8 cellular contexts compared by ENCODE assay signal in genomic region chr1:204431310-204432184, GRCh38.
DNase-seq lines count a peak whose midpoint lies in the region; ATAC-seq and TF ChIP-seq lines count a peak whose summit lies in the region.

No MANE protein-coding gene starts in this region.

- H2AFZ ChIP-seq in KMS-11 (ENCODE audit: low read depth): no peak overlapping the region

- no peaks in the 10 kb centered on the region for H3K4me1 ChIP-seq in KMS-11 (ENCODE audit: low read depth, poor library complexity, severe bottlenecking)

- DNase-seq in DMS114 treated with DMSO at 0.1 percent for 48 hours (lab: John Stamatoyannopoulos, UW; ENCODE audit: unreplicated experiment) (peak; percentile 57), SHP77 treated with DMSO at 0.1 percent for 48 hours (lab: John Stamatoyannopoulos, UW) (peak; percentile 19), fibroblast of the conjunctiva (ENCODE audit: low read depth) (peak; percentile 75), nucleus accumbens (lab: John Stamatoyannopoulos, UW) (peak in 49 of 56 donors; percentile 11 to 89 (median 52)), superior temporal gyrus (ENCODE audit: extremely low spot score) (peak; percentile 86)
- peak; percentile 68 for DNase-seq in activated T-helper 9 cell treated with anti-CD3 and anti-CD28 coated beads, Interleukin-2, amount 50 U/mL, for 16 hours (ENCODE audit: low read depth)

- H3K27ac ChIP-seq in KMS-11: no peak overlapping the region

- TF ChIP-seq CTCF in KMS-11 (conservative IDR thresholded peaks at IDR 0.05; ENCODE audit: low read depth, low read length): peak; percentile 99

- ATAC-seq in GM21423 (IDR thresholded peaks at IDR 0.05; ENCODE audit: unreplicated experiment): no peak

- H4K20me1 ChIP-seq in KMS-11 (ENCODE audit: insufficient read depth): no peaks in the 10 kb centered on the region

- no peaks in the 10 kb centered on the region for H3K79me2 ChIP-seq in KMS-11 (ENCODE audit: insufficient read depth, low read depth)

- no peaks in the 10 kb centered on the region for H3K27me3 ChIP-seq in KMS-11 (ENCODE audit: insufficient read depth, low read depth)

- H3K9ac ChIP-seq in KMS-11: no peak overlapping the region

- H3K36me3 ChIP-seq in KMS-11 (ENCODE audit: insufficient read depth): no peaks in the 10 kb centered on the region

- no peak overlapping the region for H3K4me3 ChIP-seq in KMS-11 (IDR thresholded peaks at IDR 0.05; ENCODE audit: insufficient read depth, low read depth, low read length)

- no peak overlapping the region for H3K4me2 ChIP-seq in KMS-11

Comparison
In these comparisons a context has a peak if more than half of its experiments do, and no peak if none do; other contexts are left out.
1. DNase-seq: peak in every context shown above with its lines; median percentile 86 in superior temporal gyrus; 75 in fibroblast of the conjunctiva; 68 in activated T-helper 9 cell treated with anti-CD3 and anti-CD28 coated beads, Interleukin-2, amount 50 U/mL, for 16 hours; 57 in DMS114 treated with DMSO at 0.1 percent for 48 hours; 52 in nucleus accumbens; 19 in SHP77 treated with DMSO at 0.1 percent for 48 hours.